In the genomic region with DNA sequence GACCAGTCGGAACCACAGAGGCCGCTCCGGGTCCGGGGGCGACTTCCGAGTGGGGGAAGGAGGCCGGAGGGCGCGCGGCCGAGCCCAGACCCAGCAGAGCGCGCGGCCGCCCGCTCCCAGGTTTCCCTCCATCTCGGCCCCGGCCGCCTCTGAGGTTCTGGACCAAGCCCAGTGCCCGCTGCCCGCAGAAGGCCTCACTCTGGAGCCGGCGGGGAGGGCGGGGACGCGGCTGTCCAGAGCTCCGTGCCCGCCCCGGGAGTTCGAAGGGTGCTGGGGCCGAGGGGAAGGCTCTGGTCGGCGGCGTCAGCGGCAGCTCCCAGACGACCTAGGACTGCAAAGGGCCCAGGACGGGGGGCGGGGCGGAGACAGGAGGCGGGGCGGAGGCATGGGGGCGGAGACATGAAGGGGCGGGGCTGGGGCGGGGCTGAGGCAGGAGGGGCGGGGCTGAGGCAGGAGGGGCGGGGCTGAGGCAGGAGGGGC, we compare ENCODE assay signal across 1 cellular context.
A peak's percentile ranks its signal among the peaks of the same experiment; 100 is the strongest.
TF ChIP-seq lines count a peak whose summit lies in the region.

No MANE protein-coding gene starts in this region.

TF ChIP-seq in K562, 482 proteins besides CTCF, POLR2A, EP300 and RAD21 (continued from another document):
- TF ChIP-seq, protein P1, sequence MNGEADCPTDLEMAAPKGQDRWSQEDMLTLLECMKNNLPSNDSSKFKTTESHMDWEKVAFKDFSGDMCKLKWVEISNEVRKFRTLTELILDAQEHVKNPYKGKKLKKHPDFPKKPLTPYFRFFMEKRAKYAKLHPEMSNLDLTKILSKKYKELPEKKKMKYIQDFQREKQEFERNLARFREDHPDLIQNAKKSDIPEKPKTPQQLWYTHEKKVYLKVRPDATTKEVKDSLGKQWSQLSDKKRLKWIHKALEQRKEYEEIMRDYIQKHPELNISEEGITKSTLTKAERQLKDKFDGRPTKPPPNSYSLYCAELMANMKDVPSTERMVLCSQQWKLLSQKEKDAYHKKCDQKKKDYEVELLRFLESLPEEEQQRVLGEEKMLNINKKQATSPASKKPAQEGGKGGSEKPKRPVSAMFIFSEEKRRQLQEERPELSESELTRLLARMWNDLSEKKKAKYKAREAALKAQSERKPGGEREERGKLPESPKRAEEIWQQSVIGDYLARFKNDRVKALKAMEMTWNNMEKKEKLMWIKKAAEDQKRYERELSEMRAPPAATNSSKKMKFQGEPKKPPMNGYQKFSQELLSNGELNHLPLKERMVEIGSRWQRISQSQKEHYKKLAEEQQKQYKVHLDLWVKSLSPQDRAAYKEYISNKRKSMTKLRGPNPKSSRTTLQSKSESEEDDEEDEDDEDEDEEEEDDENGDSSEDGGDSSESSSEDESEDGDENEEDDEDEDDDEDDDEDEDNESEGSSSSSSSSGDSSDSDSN (IDR thresholded peaks at IDR 0.05; ENCODE audit: borderline replicate concordance in 1 of 2, low read depth in 2 of 2, low read length in 2 of 2) = peak; percentile 72 to 82; a peak in 2 of 4 replicates
- TF ChIP-seq, protein P2, sequence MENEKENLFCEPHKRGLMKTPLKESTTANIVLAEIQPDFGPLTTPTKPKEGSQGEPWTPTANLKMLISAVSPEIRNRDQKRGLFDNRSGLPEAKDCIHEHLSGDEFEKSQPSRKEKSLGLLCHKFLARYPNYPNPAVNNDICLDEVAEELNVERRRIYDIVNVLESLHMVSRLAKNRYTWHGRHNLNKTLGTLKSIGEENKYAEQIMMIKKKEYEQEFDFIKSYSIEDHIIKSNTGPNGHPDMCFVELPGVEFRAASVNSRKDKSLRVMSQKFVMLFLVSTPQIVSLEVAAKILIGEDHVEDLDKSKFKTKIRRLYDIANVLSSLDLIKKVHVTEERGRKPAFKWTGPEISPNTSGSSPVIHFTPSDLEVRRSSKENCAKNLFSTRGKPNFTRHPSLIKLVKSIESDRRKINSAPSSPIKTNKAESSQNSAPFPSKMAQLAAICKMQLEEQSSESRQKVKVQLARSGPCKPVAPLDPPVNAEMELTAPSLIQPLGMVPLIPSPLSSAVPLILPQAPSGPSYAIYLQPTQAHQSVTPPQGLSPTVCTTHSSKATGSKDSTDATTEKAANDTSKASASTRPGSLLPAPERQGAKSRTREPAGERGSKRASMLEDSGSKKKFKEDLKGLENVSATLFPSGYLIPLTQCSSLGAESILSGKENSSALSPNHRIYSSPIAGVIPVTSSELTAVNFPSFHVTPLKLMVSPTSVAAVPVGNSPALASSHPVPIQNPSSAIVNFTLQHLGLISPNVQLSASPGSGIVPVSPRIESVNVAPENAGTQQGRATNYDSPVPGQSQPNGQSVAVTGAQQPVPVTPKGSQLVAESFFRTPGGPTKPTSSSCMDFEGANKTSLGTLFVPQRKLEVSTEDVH (IDR thresholded peaks at IDR 0.05; ENCODE audit: low read depth, partially characterized antibody) = no peak
- 0 out of 2 replicates have a peak, but pooled peaks have one; percentile 18 for TF ChIP-seq ATF7 (IDR thresholded peaks at IDR 0.05)
- peak; percentile 78 for TF ChIP-seq L3MBTL2 (IDR thresholded peaks at IDR 0.05)
- TF ChIP-seq, protein P3, sequence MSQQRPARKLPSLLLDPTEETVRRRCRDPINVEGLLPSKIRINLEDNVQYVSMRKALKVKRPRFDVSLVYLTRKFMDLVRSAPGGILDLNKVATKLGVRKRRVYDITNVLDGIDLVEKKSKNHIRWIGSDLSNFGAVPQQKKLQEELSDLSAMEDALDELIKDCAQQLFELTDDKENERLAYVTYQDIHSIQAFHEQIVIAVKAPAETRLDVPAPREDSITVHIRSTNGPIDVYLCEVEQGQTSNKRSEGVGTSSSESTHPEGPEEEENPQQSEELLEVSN (IDR thresholded peaks at IDR 0.05; ENCODE audit: borderline replicate concordance in 1 of 2, extremely low read depth in 1 of 2, insufficient read depth in 1 of 2, insufficient read length in 1 of 2, low read depth in 1 of 2, low read length in 1 of 2, poor library complexity in 1 of 2, severe bottlenecking in 1 of 2) = peak in 1 of 2 experiments; percentile 52
- TF ChIP-seq CCNT2 (IDR thresholded peaks at IDR 0.05; ENCODE audit: borderline replicate concordance, extremely low read depth, insufficient read length, low read depth, low read length) = peak; percentile 10
- peak; percentile 62; the same call in 1 of the 2 replicates for TF ChIP-seq POLR2G (IDR thresholded peaks at IDR 0.05; ENCODE audit: low read depth, low read length)
- TF ChIP-seq NFIX (CRISPR knock-in tag; IDR thresholded peaks at IDR 0.05; ENCODE audit: low read depth) = no peak
- peak; percentile 65 for TF ChIP-seq RBFOX2 (IDR thresholded peaks at IDR 0.05; ENCODE audit: low read depth, low read length)
- TF ChIP-seq, protein P4, sequence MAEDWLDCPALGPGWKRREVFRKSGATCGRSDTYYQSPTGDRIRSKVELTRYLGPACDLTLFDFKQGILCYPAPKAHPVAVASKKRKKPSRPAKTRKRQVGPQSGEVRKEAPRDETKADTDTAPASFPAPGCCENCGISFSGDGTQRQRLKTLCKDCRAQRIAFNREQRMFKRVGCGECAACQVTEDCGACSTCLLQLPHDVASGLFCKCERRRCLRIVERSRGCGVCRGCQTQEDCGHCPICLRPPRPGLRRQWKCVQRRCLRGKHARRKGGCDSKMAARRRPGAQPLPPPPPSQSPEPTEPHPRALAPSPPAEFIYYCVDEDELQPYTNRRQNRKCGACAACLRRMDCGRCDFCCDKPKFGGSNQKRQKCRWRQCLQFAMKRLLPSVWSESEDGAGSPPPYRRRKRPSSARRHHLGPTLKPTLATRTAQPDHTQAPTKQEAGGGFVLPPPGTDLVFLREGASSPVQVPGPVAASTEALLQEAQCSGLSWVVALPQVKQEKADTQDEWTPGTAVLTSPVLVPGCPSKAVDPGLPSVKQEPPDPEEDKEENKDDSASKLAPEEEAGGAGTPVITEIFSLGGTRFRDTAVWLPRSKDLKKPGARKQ (CRISPR knock-in tag; IDR thresholded peaks at IDR 0.05) = peak; percentile 53; the same call in 1 of the 2 replicates
- TF ChIP-seq TBP (optimal IDR thresholded peaks at IDR 0.05; ENCODE audit: low read depth, low read length) = peak; percentile 34
- TF ChIP-seq RBM22 (IDR thresholded peaks at IDR 0.05; ENCODE audit: low read depth, low read length, poor library complexity, severe bottlenecking) = no peak
- TF ChIP-seq RB1 (IDR thresholded peaks at IDR 0.05; ENCODE audit: low read depth) = peak; percentile 22; the same call in 1 of the 2 replicates
